ENCODE assay signal across 8 cellular contexts in genomic region chr16:74296120-74296464, GRCh38. TPM values are rescaled to one million over a fixed set of nuclear protein-coding genes. Genes with fewer than 3 reads are reported as not detected.
DNase-seq lines count a peak whose midpoint lies in the region; ATAC-seq and TF ChIP-seq lines count a peak whose summit lies in the region.

No MANE protein-coding gene starts in this region.

- peaks cover 24% of the 10 kb centered on the region for H3K36me3 Mint-ChIP-seq in activated CD4-positive, alpha-beta T cell treated with anti-CD3 and anti-CD28 coated beads, Interleukin-2, amount 10 ng/mL, durations not matched to agents 7 days and 5 days (ENCODE audit: low read depth)

- peak overlapping the region; percentile 98 for H3K27ac Mint-ChIP-seq in activated CD4-positive, alpha-beta T cell treated with anti-CD3 and anti-CD28 coated beads, Interleukin-2, amount 10 ng/mL, durations not matched to agents 7 days and 5 days

- peak overlapping the region; percentile 91 for H3K4me3 Mint-ChIP-seq in activated CD4-positive, alpha-beta T cell treated with anti-CD3 and anti-CD28 coated beads, Interleukin-2, amount 10 ng/mL, durations not matched to agents 7 days and 5 days

- no peak for DNase-seq in activated CD4-positive, alpha-beta T cell treated with anti-CD3 and anti-CD28 coated beads, Interleukin-2, amount 10 ng/mL, durations not matched to agents 7 days and 5 days
- no peak for DNase-seq in activated CD4-positive, alpha-beta T cell treated with anti-CD3 and anti-CD28 coated beads for 1 hour
- DNase-seq in SKM-1 treated with dmso at 0.1 percent for 144 hours (lab: John Stamatoyannopoulos, UW; ENCODE audit: unreplicated experiment): peak; percentile 86
- no peak for DNase-seq in fibroblast of the aortic adventitia (ENCODE audit: low read depth)
- DNase-seq in retinal pigment epithelial cell (ENCODE audit: low read depth): no peak
- DNase-seq in NCI-H2171 treated with DMSO at 0.1 percent for 48 hours (lab: John Stamatoyannopoulos, UW): no peak
- DNase-seq in AG20443 (ENCODE audit: low spot score): no peak

- no peak for TF ChIP-seq CTCF in fibroblast of the aortic adventitia (IDR thresholded peaks at IDR 0.05; ENCODE audit: insufficient read depth, low read length)
- TF ChIP-seq CTCF in retinal pigment epithelial cell (conservative IDR thresholded peaks at IDR 0.05; ENCODE audit: low read depth, low read length): no peak

- H3K4me1 Mint-ChIP-seq in activated CD4-positive, alpha-beta T cell treated with anti-CD3 and anti-CD28 coated beads, Interleukin-2, amount 10 ng/mL, durations not matched to agents 7 days and 5 days: peaks cover 34% of the 10 kb centered on the region

- peaks cover 5% of the 10 kb centered on the region for H3K9me3 Mint-ChIP-seq in activated CD4-positive, alpha-beta T cell treated with anti-CD3 and anti-CD28 coated beads, Interleukin-2, amount 10 ng/mL, durations not matched to agents 7 days and 5 days

- peak; percentile 9 for ATAC-seq in HG02981 (IDR thresholded peaks at IDR 0.05; ENCODE audit: unreplicated experiment)

- POLR2A ChIA-PET in activated CD4-positive, alpha-beta T cell treated with anti-CD3 and anti-CD28 coated beads, Interleukin-2, amount 10 ng/mL, durations not matched to agents 7 days and 5 days (lab: Charles Lee): no interaction called here

- CTCF ChIA-PET in activated CD4-positive, alpha-beta T cell treated with anti-CD3 and anti-CD28 coated beads, Interleukin-2, amount 10 ng/mL, durations not matched to agents 7 days and 5 days (lab: Charles Lee): interaction anchor here (1.8 kb wide), 1 partner anchor 9 kb away, joined by 4 read pairs; no protein-coding TSS in a partner anchor

- H3K4me3 ChIP-seq in fibroblast of the aortic adventitia (ENCODE audit: low read depth, low read length) (peak overlapping the region; percentile 76), retinal pigment epithelial cell (ENCODE audit: low read length) (peak overlapping the region; percentile 97)

- H3K27me3 Mint-ChIP-seq in activated CD4-positive, alpha-beta T cell treated with anti-CD3 and anti-CD28 coated beads, Interleukin-2, amount 10 ng/mL, durations not matched to agents 7 days and 5 days: no peaks in the 10 kb centered on the region

RNA-seq across cellular contexts. Expression of gene PSMD7, which starts 0.5 kb away (rescaled TPM):
- 10 to 100 TPM; 91.8 to 99.0 TPM for total RNA-seq in activated CD4-positive, alpha-beta T cell treated with anti-CD3 and anti-CD28 coated beads, Interleukin-2, amount 10 ng/mL, durations not matched to agents 7 days and 5 days
- 65.5 and 70.1 TPM in 2 replicates for total RNA-seq in fibroblast of the aortic adventitia (ENCODE audit: low replicate concordance)
